In genomic region chr19:40358773-40359172, GRCh38 we compare ENCODE assay signal across 12 cellular contexts. TPM values are rescaled to one million over a fixed set of nuclear protein-coding genes. Genes with fewer than 3 reads are reported as not detected.
DNase-seq lines count a peak whose midpoint lies in the region; ATAC-seq and TF ChIP-seq lines count a peak whose summit lies in the region.
"Had no signal": no experiment of that assay in that cellular context is flagged by ENCODE, and none has a peak within 500 bp of the region (broad histone marks: within the 10 kb centered on the region; RNA-seq: fewer than 3 reads in every experiment).

No MANE protein-coding gene starts in this region.

- ATAC-seq in mucosa of descending colon (peak; percentile 39), GM21447 (IDR thresholded peaks at IDR 0.05; ENCODE audit: unreplicated experiment) (no peak)
- ATAC-seq: gastrocnemius medialis had no signal

- peak overlapping the region; percentile 83 for H3K4me2 ChIP-seq in DOHH2 (ENCODE audit: low read length)

- H3K27me3 ChIP-seq in DOHH2 (ENCODE audit: control insufficient read depth, low read length): no peaks in the 10 kb centered on the region
- H3K27me3 ChIP-seq in WERI-Rb-1 (ENCODE audit: insufficient read depth, low read depth, severe bottlenecking): no peaks in the 10 kb centered on the region
- H3K27me3 ChIP-seq: gastrocnemius medialis had no signal

- H3K4me3 ChIP-seq in DOHH2 (ENCODE audit: low read length) (peak overlapping the region; percentile 56), HEK293 (ENCODE audit: low read depth, low read length) (no peak overlapping the region), mucosa of descending colon (no peak overlapping the region), WERI-Rb-1 (ENCODE audit: low read depth, low read length) (no peak overlapping the region)
- H3K4me3 ChIP-seq: gastrocnemius medialis had no signal

- H3K27ac ChIP-seq in DOHH2 (ENCODE audit: low read depth, low read length) (0 out of 2 replicates have a peak overlapping the region, but pooled peaks have one; percentile 2), HEK293 (ENCODE audit: extremely low read depth, low read depth, low read length) (no peak overlapping the region), WERI-Rb-1 (no peak overlapping the region)
- H3K27ac ChIP-seq: gastrocnemius medialis had no signal

- H3K79me2 ChIP-seq in DOHH2 (ENCODE audit: control insufficient read depth, low read length): peaks cover 6% of the 10 kb centered on the region; the same call in 1 of the 2 replicates

- POLR2A ChIA-PET in HEK293 (lab: Yijun Ruan, JAX): interaction anchor here (0.8 to 0.9 kb wide), 2 partner anchors 9 to 10 kb away, joined by 3 to 4 read pairs; partner anchors contain the start of genes C19orf47 and PLD3

- H3K9me2 ChIP-seq in DOHH2 (replicated peaks; ENCODE audit: control insufficient read depth, low read length): no peaks in the 10 kb centered on the region

- no peaks in the 10 kb centered on the region for H4K20me1 ChIP-seq in DOHH2 (ENCODE audit: control insufficient read depth, insufficient read depth, low read depth, low read length)

- no peaks in the 10 kb centered on the region for H3K36me3 ChIP-seq in DOHH2 (ENCODE audit: control insufficient read depth, low read length)
- H3K36me3 ChIP-seq in HEK293 (ENCODE audit: control insufficient read depth in 2 of 2, insufficient read depth in 1 of 2, low read length in 2 of 2): peaks cover 0 to 39% of the 10 kb centered on the region in 2 experiments; a peak in 2 of 3 replicates
- no peaks in the 10 kb centered on the region for H3K36me3 ChIP-seq in mucosa of descending colon (ENCODE audit: low read depth)
- H3K36me3 ChIP-seq in WERI-Rb-1: no peaks in the 10 kb centered on the region; the same call in 1 of the 2 replicates

- peaks cover 38% of the 10 kb centered on the region for H3K4me1 ChIP-seq in DOHH2 (ENCODE audit: control insufficient read depth, low read length)
- H3K4me1 ChIP-seq in HEK293 (ENCODE audit: control insufficient read depth, insufficient read depth, low read length): peaks cover 17% of the 10 kb centered on the region
- no peaks in the 10 kb centered on the region for H3K4me1 ChIP-seq in mucosa of descending colon (ENCODE audit: low read depth)
- H3K4me1 ChIP-seq: gastrocnemius medialis had no signal

- H3K9me3 ChIP-seq in DOHH2 (ENCODE audit: control insufficient read depth, insufficient read depth, low read length) (no peaks in the 10 kb centered on the region), HEK293 (ENCODE audit: control insufficient read depth, insufficient read depth, low read depth, low read length) (no peaks in the 10 kb centered on the region), mucosa of descending colon (no peaks in the 10 kb centered on the region), WERI-Rb-1 (ENCODE audit: severe bottlenecking) (no peaks in the 10 kb centered on the region)
- H3K9me3 ChIP-seq: gastrocnemius medialis had no signal

- CTCF ChIA-PET in HEK293 (lab: Yijun Ruan, JAX): interaction anchor here (0.6 to 1.1 kb wide), 2 partner anchors 40 to 62 kb away, joined by 4 read pairs; no protein-coding TSS in a partner anchor

- peak; percentile 89 for DNase-seq in SIG-M5 treated with dmso at 0.1 percent for 504 hours (lab: John Stamatoyannopoulos, UW; ENCODE audit: unreplicated experiment)
- DNase-seq in mucosa of descending colon: peak in 1 of 3 donors; percentile 15
- no peak for DNase-seq in WERI-Rb-1
- no peak for DNase-seq in NCI-H524 treated with DMSO at 0.1 percent for 48 hours (lab: John Stamatoyannopoulos, UW)
- no peak for DNase-seq in NCI-H526 (lab: John Stamatoyannopoulos, UW)
- DNase-seq: activated T-cell treated with anti-CD3 and anti-CD28 coated beads, Interleukin-2, amount 50 U/mL, for 24 hours; gastrocnemius medialis; H7; NCI-H2081 treated with DMSO at 0.1 percent for 48 hours had no signal

- H3F3A ChIP-seq in DOHH2 (ENCODE audit: control insufficient read depth, insufficient read depth): peaks cover 11% of the 10 kb centered on the region; the same call in 1 of the 2 replicates

- TF ChIP-seq CTCF in DOHH2 (IDR thresholded peaks at IDR 0.05; ENCODE audit: low read depth, low read length, poor library complexity, severe bottlenecking): no peak
- TF ChIP-seq CTCF in HEK293 (tag by site-specific recombination; IDR thresholded peaks at IDR 0.05): no peak
- no peak for TF ChIP-seq CTCF in mucosa of descending colon (IDR thresholded peaks at IDR 0.05)
- TF ChIP-seq CTCF in WERI-Rb-1 (IDR thresholded peaks at IDR 0.05; ENCODE audit: low read depth, low read length): no peak

- intact Hi-C loops in mucosa of descending colon (cut with DNase I, micrococcal nuclease): no loop called here

TF ChIP-seq in HEK293, 187 proteins besides CTCF, POLR2A, EP300 and RAD21 (continues in another document):
- TF ChIP-seq PRDM1 (tag by site-specific recombination; IDR thresholded peaks at IDR 0.05): no peak
- TF ChIP-seq KLF7 (tag by site-specific recombination; IDR thresholded peaks at IDR 0.05; ENCODE audit: borderline replicate concordance): no peak
- no peak for TF ChIP-seq ZNF157 (tag by site-specific recombination; IDR thresholded peaks at IDR 0.05)
- TF ChIP-seq ZNF645 (tag by site-specific recombination; IDR thresholded peaks at IDR 0.05): peak; percentile 28; the same call in 1 of the 2 replicates
- TF ChIP-seq ZIC2 (tag by site-specific recombination; IDR thresholded peaks at IDR 0.05): peak; percentile 56
- TF ChIP-seq SP2 (tag by site-specific recombination; IDR thresholded peaks at IDR 0.05): peak; percentile 20; the same call in 1 of the 2 replicates
- peak; percentile 98 for TF ChIP-seq GLIS1 (tag by site-specific recombination; IDR thresholded peaks at IDR 0.05)
- no peak for TF ChIP-seq ZNF26 (tag by site-specific recombination; IDR thresholded peaks at IDR 0.05)
- TF ChIP-seq ZNF214 (tag by site-specific recombination; IDR thresholded peaks at IDR 0.05; ENCODE audit: borderline replicate concordance): no peak
- no peak for TF ChIP-seq ZBTB44 (tag by site-specific recombination; IDR thresholded peaks at IDR 0.05)
- no peak for TF ChIP-seq ZNF19 (tag by site-specific recombination; IDR thresholded peaks at IDR 0.05; ENCODE audit: low read depth)
- TF ChIP-seq ZNF544 (tag by site-specific recombination; IDR thresholded peaks at IDR 0.05): no peak

RNA-seq across cellular contexts. Expression of gene PLD3, which starts 10.3 kb away (rescaled TPM):
- total RNA-seq in mucosa of descending colon: 100 to 1,000 TPM; 120 to 158 (median 120) TPM

RNA-seq across cellular contexts. Expression of gene C19orf47, which starts 10.6 kb away (rescaled TPM):
- total RNA-seq in mucosa of descending colon: 10 to 100 TPM; 12.1 to 21.2 (median 12.5) TPM

RNA-seq across cellular contexts. Expression of gene HIPK4, which starts 31.2 kb away (rescaled TPM):
- total RNA-seq in mucosa of descending colon: under 1 TPM in 1 of 3 donors, not detected in 2; 0.19 TPM

RNA-seq across cellular contexts. Expression of gene PRX, which starts 54.4 kb away (rescaled TPM):
- total RNA-seq in mucosa of descending colon: 1 to 10 TPM; 1.1 to 6.8 (median 1.7) TPM
